Comparison of ENCODE assay signal across 1 cellular context in the genomic region with DNA sequence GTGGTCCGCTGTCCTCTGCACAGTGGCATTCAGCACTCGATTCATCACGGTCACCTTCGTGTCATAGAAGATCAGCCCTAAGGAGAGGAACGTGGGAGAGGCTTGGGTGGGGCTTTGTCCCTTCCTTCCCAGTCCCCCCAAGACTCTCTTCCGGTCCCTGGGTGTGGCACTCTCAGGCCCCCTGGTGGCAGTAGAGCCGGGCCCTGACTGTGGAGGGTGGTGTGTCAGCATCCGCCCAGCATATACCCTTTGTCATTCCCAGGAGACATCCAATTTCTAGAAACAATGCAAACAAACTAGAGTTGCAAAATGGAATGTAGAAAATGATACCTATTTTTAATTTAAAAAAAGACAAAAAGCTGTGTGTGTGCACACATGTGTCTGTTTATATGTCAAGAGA.
TF ChIP-seq lines count a peak whose summit lies in the region.

No MANE protein-coding gene starts in this region.

TF ChIP-seq in K562, 482 proteins besides CTCF, POLR2A, EP300 and RAD21 (continued from another document):
- TF ChIP-seq, protein P1, sequence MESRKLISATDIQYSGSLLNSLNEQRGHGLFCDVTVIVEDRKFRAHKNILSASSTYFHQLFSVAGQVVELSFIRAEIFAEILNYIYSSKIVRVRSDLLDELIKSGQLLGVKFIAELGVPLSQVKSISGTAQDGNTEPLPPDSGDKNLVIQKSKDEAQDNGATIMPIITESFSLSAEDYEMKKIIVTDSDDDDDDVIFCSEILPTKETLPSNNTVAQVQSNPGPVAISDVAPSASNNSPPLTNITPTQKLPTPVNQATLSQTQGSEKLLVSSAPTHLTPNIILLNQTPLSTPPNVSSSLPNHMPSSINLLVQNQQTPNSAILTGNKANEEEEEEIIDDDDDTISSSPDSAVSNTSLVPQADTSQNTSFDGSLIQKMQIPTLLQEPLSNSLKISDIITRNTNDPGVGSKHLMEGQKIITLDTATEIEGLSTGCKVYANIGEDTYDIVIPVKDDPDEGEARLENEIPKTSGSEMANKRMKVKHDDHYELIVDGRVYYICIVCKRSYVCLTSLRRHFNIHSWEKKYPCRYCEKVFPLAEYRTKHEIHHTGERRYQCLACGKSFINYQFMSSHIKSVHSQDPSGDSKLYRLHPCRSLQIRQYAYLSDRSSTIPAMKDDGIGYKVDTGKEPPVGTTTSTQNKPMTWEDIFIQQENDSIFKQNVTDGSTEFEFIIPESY (CRISPR knock-in tag; IDR thresholded peaks at IDR 0.05) = 0 out of 2 replicates have a peak, but pooled peaks have one; percentile 31
- peak; percentile 37; the same call in 1 of the 2 replicates for TF ChIP-seq GABPA (tag; conservative IDR thresholded peaks at IDR 0.05; ENCODE audit: low read depth)
- TF ChIP-seq TAL1 (IDR thresholded peaks at IDR 0.05) = no peak
- TF ChIP-seq ELF1 (tag; IDR thresholded peaks at IDR 0.05) = no peak
- 0 out of 3 replicates have a peak, but pooled peaks of 1 of the 2 experiments have one; percentile 20 for TF ChIP-seq CBX3 (IDR thresholded peaks at IDR 0.05; ENCODE audit: borderline replicate concordance in 1 of 2, low read length in 2 of 2)
- no peak for TF ChIP-seq ZC3H4 (CRISPR knock-in tag; IDR thresholded peaks at IDR 0.05; ENCODE audit: borderline replicate concordance)
- TF ChIP-seq E2F3 (CRISPR knock-in tag; IDR thresholded peaks at IDR 0.05) = no peak
- peak; percentile 37; the same call in 1 of the 2 replicates for TF ChIP-seq GABPB1 (CRISPR knock-in tag; IDR thresholded peaks at IDR 0.05)
- TF ChIP-seq FOS (IDR thresholded peaks at IDR 0.05; ENCODE audit: extremely low read depth, insufficient read length) = no peak
- TF ChIP-seq, protein P2, sequence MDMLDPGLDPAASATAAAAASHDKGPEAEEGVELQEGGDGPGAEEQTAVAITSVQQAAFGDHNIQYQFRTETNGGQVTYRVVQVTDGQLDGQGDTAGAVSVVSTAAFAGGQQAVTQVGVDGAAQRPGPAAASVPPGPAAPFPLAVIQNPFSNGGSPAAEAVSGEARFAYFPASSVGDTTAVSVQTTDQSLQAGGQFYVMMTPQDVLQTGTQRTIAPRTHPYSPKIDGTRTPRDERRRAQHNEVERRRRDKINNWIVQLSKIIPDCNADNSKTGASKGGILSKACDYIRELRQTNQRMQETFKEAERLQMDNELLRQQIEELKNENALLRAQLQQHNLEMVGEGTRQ (CRISPR knock-in tag; IDR thresholded peaks at IDR 0.05) = no peak
- TF ChIP-seq CREM (IDR thresholded peaks at IDR 0.05; ENCODE audit: low read depth) = no peak
TF ChIP-seq in K562: peak in this region for 15.
